29 cellular contexts compared by ENCODE assay signal in genomic region chr11:21630934-21631478, GRCh38.
DNase-seq lines count a peak whose midpoint lies in the region; ATAC-seq and TF ChIP-seq lines count a peak whose summit lies in the region.
"Had no signal": no experiment of that assay in that cellular context is flagged by ENCODE, and none has a peak within 500 bp of the region (broad histone marks: within the 10 kb centered on the region; RNA-seq: fewer than 3 reads in every experiment).

No MANE protein-coding gene starts in this region.

- no peak overlapping the region for H2AFZ ChIP-seq in osteoblast (ENCODE audit: low read length)

- no peak overlapping the region for H3K27ac Mint-ChIP-seq in stimulated activated naive CD8-positive, alpha-beta T cell treated with anti-CD3 and anti-CD28 coated beads, Interleukin-15, amount 100 ng/mL, for 72 hours
- H3K27ac Mint-ChIP-seq: activated naive CD8-positive, alpha-beta T cell treated with anti-CD3 and anti-CD28 coated beads, Interleukin-2, amount 50 U/mL, for 24 hours; activated T-cell treated with anti-CD3 and anti-CD28 coated beads, Interleukin-2, amount 50 U/mL, for 24 hours; CD4-positive, CD25-positive, alpha-beta regulatory T cell; nephron had no signal

- H3K9me3 ChIP-seq in osteoblast (ENCODE audit: low read depth, low read length), result no peaks in the 10 kb centered on the region
- H3K9me3 ChIP-seq: esophagus squamous epithelium, ovary, transverse colon had no signal

- H4K20me1 ChIP-seq in osteoblast (ENCODE audit: insufficient read depth, low read length), result no peaks in the 10 kb centered on the region

- no peak overlapping the region for H3K4me2 ChIP-seq in osteoblast (ENCODE audit: insufficient read depth, low read length)

- peaks cover 0 to 7% of the 10 kb centered on the region in 2 donors for H3K9me3 Mint-ChIP-seq in stimulated activated naive CD8-positive, alpha-beta T cell treated with anti-CD3 and anti-CD28 coated beads, Interleukin-15, amount 100 ng/mL, for 72 hours
- H3K9me3 Mint-ChIP-seq: activated T-cell treated with anti-CD3 and anti-CD28 coated beads, Interleukin-2, amount 50 U/mL, for 24 hours; nephron had no signal

- H3K4me3 Mint-ChIP-seq in stimulated activated naive CD8-positive, alpha-beta T cell treated with anti-CD3 and anti-CD28 coated beads, Interleukin-15, amount 100 ng/mL, for 72 hours, result no peak overlapping the region
- H3K4me3 Mint-ChIP-seq: activated naive CD8-positive, alpha-beta T cell treated with anti-CD3 and anti-CD28 coated beads, Interleukin-2, amount 50 U/mL, for 24 hours; activated T-cell treated with anti-CD3 and anti-CD28 coated beads, Interleukin-2, amount 50 U/mL, for 24 hours; CD4-positive, CD25-positive, alpha-beta regulatory T cell; nephron had no signal

- H3K36me3 ChIP-seq in osteoblast (ENCODE audit: insufficient read depth, low read length), result no peaks in the 10 kb centered on the region
- H3K36me3 ChIP-seq: esophagus squamous epithelium, ovary, transverse colon had no signal

- H3K4me3 ChIP-seq in osteoblast (ENCODE audit: insufficient read depth, low read length), result no peak overlapping the region
- H3K4me3 ChIP-seq: esophagus squamous epithelium, ovary, skin epidermis, transverse colon had no signal

- ATAC-seq in HG02588 (IDR thresholded peaks at IDR 0.05; ENCODE audit: unreplicated experiment) (peak; percentile 39), HG03378 (IDR thresholded peaks at IDR 0.05; ENCODE audit: unreplicated experiment) (peak; percentile 63), GM21723 (IDR thresholded peaks at IDR 0.05; ENCODE audit: unreplicated experiment) (no peak)
- ATAC-seq in stimulated activated naive CD8-positive, alpha-beta T cell treated with anti-CD3 and anti-CD28 coated beads, Interleukin-15, amount 100 ng/mL, for 72 hours, result no peak
- ATAC-seq: activated naive CD8-positive, alpha-beta T cell treated with anti-CD3 and anti-CD28 coated beads, Interleukin-2, amount 50 U/mL, for 24 hours; Panc1 had no signal

- DNase-seq in NCI-H1417 (lab: John Stamatoyannopoulos, UW) (peak in 2 of 3 experiments; percentile 6 to 35), NCI-H1417 treated with DMSO at 0.1 percent for 48 hours (lab: John Stamatoyannopoulos, UW) (no peak), osteoblast (ENCODE audit: insufficient read length, low spot score, missing footprints) (peak; percentile 13), GM03348 (ENCODE audit: low spot score) (no peak)
- DNase-seq in stimulated activated naive CD8-positive, alpha-beta T cell treated with anti-CD3 and anti-CD28 coated beads, Interleukin-15, amount 100 ng/mL, for 72 hours, result no peak
- DNase-seq: 8988T; activated CD4-positive, alpha-beta T cell treated with anti-CD3 and anti-CD28 coated beads for 48 hours; activated CD8-positive, alpha-beta memory T cell treated with anti-CD3 and anti-CD28 coated beads for 24 hours; activated gamma-delta T cell treated with Interleukin-2 at 50 U/mL for 16 hours; activated naive CD8-positive, alpha-beta T cell treated with anti-CD3 and anti-CD28 coated beads, Interleukin-2, amount 50 U/mL, for 24 hours; activated T-cell treated with anti-CD3 and anti-CD28 coated beads, Interleukin-2, amount 50 U/mL, for 24 hours; CD4-positive, CD25-positive, alpha-beta regulatory T cell; central memory CD4-positive, alpha-beta T cell; esophagus squamous epithelium; foreskin melanocyte; HCEC 1CT; Kasumi-1; NCI-H1694; NCI-H510A; ovary; SHP77 treated with DMSO at 0.1 percent for 48 hours; transverse colon had no signal

- TF ChIP-seq CTCF in osteoblast (IDR thresholded peaks at IDR 0.05; ENCODE audit: extremely low read depth, low read depth, low read length), result no peak

- no peaks in the 10 kb centered on the region for H3K4me1 ChIP-seq in osteoblast (ENCODE audit: insufficient read depth, low read length)
- H3K4me1 ChIP-seq: esophagus squamous epithelium, transverse colon had no signal

- H3K27me3 Mint-ChIP-seq in stimulated activated naive CD8-positive, alpha-beta T cell treated with anti-CD3 and anti-CD28 coated beads, Interleukin-15, amount 100 ng/mL, for 72 hours, result no peaks in the 10 kb centered on the region
- H3K27me3 Mint-ChIP-seq: activated naive CD8-positive, alpha-beta T cell treated with anti-CD3 and anti-CD28 coated beads, Interleukin-2, amount 50 U/mL, for 24 hours; activated T-cell treated with anti-CD3 and anti-CD28 coated beads, Interleukin-2, amount 50 U/mL, for 24 hours; CD4-positive, CD25-positive, alpha-beta regulatory T cell had no signal

- H3K4me1 Mint-ChIP-seq in stimulated activated naive CD8-positive, alpha-beta T cell treated with anti-CD3 and anti-CD28 coated beads, Interleukin-15, amount 100 ng/mL, for 72 hours, result peaks cover under 1% of the 10 kb centered on the region
- H3K4me1 Mint-ChIP-seq: CD4-positive, CD25-positive, alpha-beta regulatory T cell had no signal

- no peak overlapping the region for H3K27ac ChIP-seq in osteoblast (ENCODE audit: low read depth, low read length)
- H3K27ac ChIP-seq: esophagus squamous epithelium, ovary, skin epidermis, transverse colon, VCaP had no signal

- no peaks in the 10 kb centered on the region for H3K27me3 ChIP-seq in osteoblast (ENCODE audit: insufficient read depth, low read length)
- H3K27me3 ChIP-seq: esophagus squamous epithelium, ovary, transverse colon had no signal

- no peaks in the 10 kb centered on the region for H3K79me2 ChIP-seq in osteoblast (ENCODE audit: insufficient read depth, low read length)

Comparison
In these comparisons a context has a peak if more than half of its experiments do, and no peak if none do; other contexts are left out.
1. DNase-seq: peak in NCI-H1417 (2 of 3) and osteoblast (single experiment); none in NCI-H1417 treated with DMSO at 0.1 percent for 48 hours (single experiment), GM03348 (single experiment) and stimulated activated naive CD8-positive, alpha-beta T cell treated with anti-CD3 and anti-CD28 coated beads, Interleukin-15, amount 100 ng/mL, for 72 hours (0 of 2).
2. ATAC-seq: peak in HG02588 (single experiment) and HG03378 (single experiment); none in stimulated activated naive CD8-positive, alpha-beta T cell treated with anti-CD3 and anti-CD28 coated beads, Interleukin-15, amount 100 ng/mL, for 72 hours (single experiment) and GM21723 (single experiment).